In the genomic region with DNA sequence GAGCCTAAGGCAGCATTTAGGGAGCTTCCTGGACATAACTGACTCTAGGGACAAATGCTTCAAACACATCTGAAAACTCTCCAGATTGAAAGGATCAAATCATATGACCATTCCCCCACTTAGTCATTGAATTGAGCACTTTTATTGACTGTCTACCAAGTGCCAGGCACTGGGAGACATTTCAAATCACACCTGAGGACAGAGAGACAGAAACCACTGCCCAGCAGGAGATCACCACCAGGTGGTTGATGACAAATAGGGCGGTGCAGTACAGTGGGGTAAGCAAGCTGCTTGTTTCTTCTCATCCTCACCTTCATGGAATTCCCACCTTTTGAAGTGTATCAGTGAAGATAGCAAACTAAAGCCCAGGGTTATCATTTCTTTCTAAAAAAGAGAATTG, we compare ENCODE assay signal across 1 cellular context.
TF ChIP-seq lines count a peak whose summit lies in the region.

No MANE protein-coding gene starts in this region.

TF ChIP-seq in HCT116, 20 proteins besides CTCF, POLR2A, EP300 and RAD21 (continued from another document):
- TF ChIP-seq, protein P1, sequence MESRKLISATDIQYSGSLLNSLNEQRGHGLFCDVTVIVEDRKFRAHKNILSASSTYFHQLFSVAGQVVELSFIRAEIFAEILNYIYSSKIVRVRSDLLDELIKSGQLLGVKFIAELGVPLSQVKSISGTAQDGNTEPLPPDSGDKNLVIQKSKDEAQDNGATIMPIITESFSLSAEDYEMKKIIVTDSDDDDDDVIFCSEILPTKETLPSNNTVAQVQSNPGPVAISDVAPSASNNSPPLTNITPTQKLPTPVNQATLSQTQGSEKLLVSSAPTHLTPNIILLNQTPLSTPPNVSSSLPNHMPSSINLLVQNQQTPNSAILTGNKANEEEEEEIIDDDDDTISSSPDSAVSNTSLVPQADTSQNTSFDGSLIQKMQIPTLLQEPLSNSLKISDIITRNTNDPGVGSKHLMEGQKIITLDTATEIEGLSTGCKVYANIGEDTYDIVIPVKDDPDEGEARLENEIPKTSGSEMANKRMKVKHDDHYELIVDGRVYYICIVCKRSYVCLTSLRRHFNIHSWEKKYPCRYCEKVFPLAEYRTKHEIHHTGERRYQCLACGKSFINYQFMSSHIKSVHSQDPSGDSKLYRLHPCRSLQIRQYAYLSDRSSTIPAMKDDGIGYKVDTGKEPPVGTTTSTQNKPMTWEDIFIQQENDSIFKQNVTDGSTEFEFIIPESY (IDR thresholded peaks at IDR 0.05; ENCODE audit: extremely low read depth, insufficient replicate concordance, low read length): peak; percentile 17
- TF ChIP-seq EZH2phosphoT487 (IDR thresholded peaks at IDR 0.05; ENCODE audit: borderline replicate concordance) (no peak), ELF1 (IDR thresholded peaks at IDR 0.05; ENCODE audit: borderline replicate concordance, low read depth) (no peak), EZH2 (IDR thresholded peaks at IDR 0.05) (no peak), TCF7L2 (IDR thresholded peaks at IDR 0.05; ENCODE audit: borderline replicate concordance, extremely low read depth, insufficient read depth, insufficient read length) (no peak), POLR2AphosphoS5 (IDR thresholded peaks at IDR 0.05; ENCODE audit: low read depth, low read length) (peak; percentile 26; the same call in 1 of the 2 replicates), SIN3A (IDR thresholded peaks at IDR 0.05; ENCODE audit: low read depth) (0 out of 2 replicates have a peak, but pooled peaks have one; percentile 45), EGR1 (IDR thresholded peaks at IDR 0.05; ENCODE audit: low read depth) (no peak), SRF (IDR thresholded peaks at IDR 0.05; ENCODE audit: low read depth) (no peak)
- TF ChIP-seq, protein P2, sequence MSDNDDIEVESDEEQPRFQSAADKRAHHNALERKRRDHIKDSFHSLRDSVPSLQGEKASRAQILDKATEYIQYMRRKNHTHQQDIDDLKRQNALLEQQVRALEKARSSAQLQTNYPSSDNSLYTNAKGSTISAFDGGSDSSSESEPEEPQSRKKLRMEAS (IDR thresholded peaks at IDR 0.05): peak; percentile 72
- TF ChIP-seq, protein P3, sequence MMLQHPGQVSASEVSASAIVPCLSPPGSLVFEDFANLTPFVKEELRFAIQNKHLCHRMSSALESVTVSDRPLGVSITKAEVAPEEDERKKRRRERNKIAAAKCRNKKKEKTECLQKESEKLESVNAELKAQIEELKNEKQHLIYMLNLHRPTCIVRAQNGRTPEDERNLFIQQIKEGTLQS (IDR thresholded peaks at IDR 0.05): no peak
